ENCODE assay signal across 16 cellular contexts in genomic region chr17:71446635-71447034, GRCh38.
DNase-seq lines count a peak whose midpoint lies in the region; ATAC-seq and TF ChIP-seq lines count a peak whose summit lies in the region.
"Had no signal": no experiment of that assay in that cellular context is flagged by ENCODE, and none has a peak within 500 bp of the region (broad histone marks: within the 10 kb centered on the region; RNA-seq: fewer than 3 reads in every experiment).

No MANE protein-coding gene starts in this region.

- RAD21 ChIA-PET in HCT116 (lab: Charles Lee; ENCODE audit: low non-redundant PET in 1 of 2, low total read pairs in 2 of 2, uncharacterized antibody in 2 of 2, unreplicated experiment in 2 of 2), result no interaction called here

- H3K4me3 Mint-ChIP-seq in activated naive CD4-positive, alpha-beta T cell treated with anti-CD3 and anti-CD28 coated beads for 36 hours, result no peak overlapping the region
- H3K4me3 Mint-ChIP-seq: CD4-positive, alpha-beta memory T cell; GM23338; HFFc6 had no signal

- no peak overlapping the region for H3K27ac ChIP-seq in HCT116 (ENCODE audit: low read depth, low read length)
- no peak overlapping the region for H3K27ac ChIP-seq in RWPE2 (ENCODE audit: poor library complexity, severe bottlenecking)
- H3K27ac ChIP-seq: C4-2B, HL-60 had no signal

- BruUV-seq in HCT116 (replicated peaks; lab: Mats Ljungman, UMichigan), result no TSS peak

- no peak for TF ChIP-seq RAD21 in HCT116 (IDR thresholded peaks at IDR 0.05; ENCODE audit: low read depth)

- TF ChIP-seq CTCF in HCT116 (IDR thresholded peaks at IDR 0.05 in 2 of 3, conservative IDR thresholded peaks at IDR 0.05 in 1 of 3; ENCODE audit: borderline replicate concordance in 1 of 3, insufficient read depth in 1 of 3, low read depth in 2 of 3, low read length in 2 of 3) (no peak), RWPE2 (IDR thresholded peaks at IDR 0.05; ENCODE audit: poor library complexity, severe bottlenecking) (no peak), fibroblast of the aortic adventitia (IDR thresholded peaks at IDR 0.05; ENCODE audit: insufficient read depth, low read length) (no peak)

- no peak overlapping the region for H3K4me2 ChIP-seq in HCT116 (ENCODE audit: low read length)
- H3K4me2 ChIP-seq: GM23338 had no signal

- H3K27me3 ChIP-seq in HCT116 (ENCODE audit: insufficient read depth, low read length) (no peaks in the 10 kb centered on the region), RWPE2 (ENCODE audit: insufficient read depth, poor library complexity, severe bottlenecking) (no peaks in the 10 kb centered on the region)
- H3K27me3 ChIP-seq: BE2C had no signal

- H3K79me2 ChIP-seq in HCT116 (ENCODE audit: insufficient read depth, low read length), result no peaks in the 10 kb centered on the region

- H3K4me1 Mint-ChIP-seq in activated naive CD4-positive, alpha-beta T cell treated with anti-CD3 and anti-CD28 coated beads for 36 hours (ENCODE audit: low read depth), result no peaks in the 10 kb centered on the region
- H3K4me1 Mint-ChIP-seq: CD4-positive, alpha-beta memory T cell; GM23338 had no signal

- no peaks in the 10 kb centered on the region for H3K27me3 Mint-ChIP-seq in activated naive CD4-positive, alpha-beta T cell treated with anti-CD3 and anti-CD28 coated beads for 36 hours (ENCODE audit: low read depth)
- H3K27me3 Mint-ChIP-seq: CD4-positive, alpha-beta memory T cell had no signal

- H2AFZ ChIP-seq in HCT116 (ENCODE audit: low read depth, low read length, poor library complexity, severe bottlenecking), result peak overlapping the region; percentile 0
- H2AFZ ChIP-seq: GM23338 had no signal

- no peaks in the 10 kb centered on the region for H3K9me2 ChIP-seq in HCT116 (ENCODE audit: insufficient read depth)

- no peaks in the 10 kb centered on the region for H3K9me3 Mint-ChIP-seq in activated naive CD4-positive, alpha-beta T cell treated with anti-CD3 and anti-CD28 coated beads for 36 hours
- H3K9me3 Mint-ChIP-seq: GM23338, HFFc6 had no signal

- intact Hi-C loops in HCT116 (cut with micrococcal nuclease), result no loop called here
- intact Hi-C loops in activated naive CD4-positive, alpha-beta T cell treated with anti-CD3 and anti-CD28 coated beads for 36 hours (cut with micrococcal nuclease), result no loop called here

- POLR2A ChIA-PET in HCT116 (lab: Charles Lee), result no interaction called here

- no peak for TF ChIP-seq POLR2A in HCT116 (IDR thresholded peaks at IDR 0.05; ENCODE audit: borderline replicate concordance, extremely low read depth, insufficient read depth, insufficient read length)

- H3K9me3 ChIP-seq in HCT116 (ENCODE audit: control insufficient read depth in 1 of 2, insufficient read depth in 1 of 2, low read depth in 1 of 2, low read length in 2 of 2) (no peaks in the 10 kb centered on the region), RWPE2 (ENCODE audit: severe bottlenecking) (no peaks in the 10 kb centered on the region)
- H3K9me3 ChIP-seq: BE2C had no signal

- H4K20me1 ChIP-seq in HCT116 (ENCODE audit: insufficient read depth), result no peaks in the 10 kb centered on the region

- H3K4me1 ChIP-seq in HCT116 (ENCODE audit: control insufficient read depth in 1 of 2, insufficient read depth in 2 of 2, low read length in 2 of 2) (peaks cover 0 to 2% of the 10 kb centered on the region in 2 experiments; a peak in 2 of 4 replicates), RWPE2 (ENCODE audit: insufficient read depth, poor library complexity, severe bottlenecking) (peaks cover 8% of the 10 kb centered on the region)
- H3K4me1 ChIP-seq: BE2C had no signal

- CTCF ChIA-PET in HCT116 (lab: Charles Lee), result interaction anchor here (2.4 kb wide), 1 partner anchor 14 kb away, joined by 13 read pairs; no protein-coding TSS in a partner anchor
- CTCF ChIA-PET in activated naive CD4-positive, alpha-beta T cell treated with anti-CD3 and anti-CD28 coated beads for 36 hours (lab: Charles Lee), result no interaction called here

- no peak overlapping the region for H3K9ac ChIP-seq in HCT116 (ENCODE audit: low read length)

- no peak overlapping the region for H3K27ac Mint-ChIP-seq in activated naive CD4-positive, alpha-beta T cell treated with anti-CD3 and anti-CD28 coated beads for 36 hours
- H3K27ac Mint-ChIP-seq: CD4-positive, alpha-beta memory T cell; GM23338; HFFc6 had no signal

- ATAC-seq in HCT116 (no peak), RWPE2 (ENCODE audit: low read depth) (0 out of 3 replicates have a peak, but pooled peaks have one; percentile 25), HG02623 (IDR thresholded peaks at IDR 0.05; ENCODE audit: unreplicated experiment) (no peak)
- ATAC-seq: GM23338 had no signal

- H3K36me3 Mint-ChIP-seq in activated naive CD4-positive, alpha-beta T cell treated with anti-CD3 and anti-CD28 coated beads for 36 hours (ENCODE audit: low read depth), result no peaks in the 10 kb centered on the region
- H3K36me3 Mint-ChIP-seq: CD4-positive, alpha-beta memory T cell had no signal

- H3K4me3 ChIP-seq in HCT116 (replicated peaks in 1 of 2; ENCODE audit: low read depth in 1 of 2, low read length in 2 of 2) (no peak overlapping the region), RWPE2 (ENCODE audit: severe bottlenecking) (no peak overlapping the region), fibroblast of the aortic adventitia (ENCODE audit: low read depth, low read length) (no peak overlapping the region)
- H3K4me3 ChIP-seq: GM23338 had no signal

- H3K36me3 ChIP-seq in HCT116 (ENCODE audit: control insufficient read depth in 1 of 2, insufficient read depth in 2 of 2, low read length in 2 of 2), result no peaks in the 10 kb centered on the region
- H3K36me3 ChIP-seq in RWPE2 (ENCODE audit: low read depth), result no peaks in the 10 kb centered on the region
- H3K36me3 ChIP-seq: BE2C had no signal

- no peak for DNase-seq in HCT116 (ENCODE audit: low read depth, low spot score)
- no peak for DNase-seq in RWPE2 (ENCODE audit: low spot score)
- DNase-seq in fibroblast of the aortic adventitia (ENCODE audit: low read depth), result peak; percentile 17
- DNase-seq in HCEC 1CT, result no peak
- no peak for DNase-seq in occipital lobe (lab: John Stamatoyannopoulos, UW)
- no peak for DNase-seq in activated naive CD4-positive, alpha-beta T cell treated with anti-CD3 and anti-CD28 coated beads for 36 hours
- DNase-seq: BE2C; CD4-positive, alpha-beta memory T cell; DMS79; EL; H7; HFFc6 had no signal

TF ChIP-seq in HCT116, 20 proteins besides CTCF, POLR2A, EP300 and RAD21 (continues in another document):
- TF ChIP-seq EZH2 (IDR thresholded peaks at IDR 0.05) (no peak), CEBPB (IDR thresholded peaks at IDR 0.05; ENCODE audit: low read depth) (no peak), JUND (IDR thresholded peaks at IDR 0.05) (no peak), POLR2AphosphoS5 (IDR thresholded peaks at IDR 0.05; ENCODE audit: low read depth, low read length) (no peak), ZFX (IDR thresholded peaks at IDR 0.05) (no peak), EZH2phosphoT487 (IDR thresholded peaks at IDR 0.05; ENCODE audit: borderline replicate concordance) (no peak), SP1 (IDR thresholded peaks at IDR 0.05; ENCODE audit: low read depth) (no peak), REST (IDR thresholded peaks at IDR 0.05; ENCODE audit: low read depth) (no peak), TCF7L2 (IDR thresholded peaks at IDR 0.05; ENCODE audit: borderline replicate concordance, extremely low read depth, insufficient read depth, insufficient read length) (no peak), CBX3 (IDR thresholded peaks at IDR 0.05; ENCODE audit: low read depth) (no peak), SRF (IDR thresholded peaks at IDR 0.05; ENCODE audit: low read depth) (no peak), ELF1 (IDR thresholded peaks at IDR 0.05; ENCODE audit: borderline replicate concordance, low read depth) (no peak), ATF3 (IDR thresholded peaks at IDR 0.05) (no peak), ZNF274 (IDR thresholded peaks at IDR 0.05; ENCODE audit: low read depth, low read length) (no peak), FOSL1 (IDR thresholded peaks at IDR 0.05; ENCODE audit: low read depth) (no peak), YY1 (IDR thresholded peaks at IDR 0.05; ENCODE audit: extremely low read depth, insufficient replicate concordance, low read depth, low read length) (no peak), EGR1 (IDR thresholded peaks at IDR 0.05; ENCODE audit: low read depth) (no peak)
- TF ChIP-seq, protein P1, sequence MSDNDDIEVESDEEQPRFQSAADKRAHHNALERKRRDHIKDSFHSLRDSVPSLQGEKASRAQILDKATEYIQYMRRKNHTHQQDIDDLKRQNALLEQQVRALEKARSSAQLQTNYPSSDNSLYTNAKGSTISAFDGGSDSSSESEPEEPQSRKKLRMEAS (IDR thresholded peaks at IDR 0.05), result no peak
